In the genomic region with DNA sequence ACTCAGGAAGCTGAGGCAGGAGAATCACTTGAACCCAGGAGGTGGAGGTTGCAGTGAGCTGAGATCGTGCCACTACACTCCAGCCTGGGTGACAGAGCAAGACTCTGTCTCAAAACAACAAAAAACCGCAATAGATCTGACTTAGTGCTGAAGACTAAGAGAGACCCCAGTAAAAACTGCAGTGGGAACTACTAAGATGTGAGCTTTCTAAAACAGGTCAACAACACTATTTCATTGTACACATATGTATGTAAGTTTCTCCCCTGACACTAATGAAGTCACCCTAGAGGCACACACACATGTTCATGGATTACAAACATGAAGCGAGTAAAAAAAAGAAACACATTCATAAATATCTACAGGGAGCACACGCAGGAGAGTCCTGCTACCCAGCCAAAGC, we compare ENCODE assay signal across 28 cellular contexts.
"Had no signal": no experiment of that assay in that cellular context is flagged by ENCODE, and none has a peak within 500 bp of the region (broad histone marks: within the 10 kb centered on the region; RNA-seq: fewer than 3 reads in every experiment).

No MANE protein-coding gene starts in this region.

- H3K79me2 ChIP-seq: hepatocyte had no signal

- H2AFZ ChIP-seq: hepatocyte had no signal

- H3K4me1 ChIP-seq: colonic mucosa, esophagus muscularis mucosa, esophagus squamous epithelium, foreskin keratinocyte, gastrocnemius medialis, gastroesophageal sphincter had no signal

- H3K4me2 ChIP-seq: hepatocyte had no signal

- H3K27ac ChIP-seq: colonic mucosa, coronary artery, dorsolateral prefrontal cortex, epithelial cell of prostate, esophagus muscularis mucosa, esophagus squamous epithelium, foreskin keratinocyte, gastrocnemius medialis, gastroesophageal sphincter, heart left ventricle, heart right ventricle, hepatocyte had no signal

- H3K9me3 ChIP-seq: colonic mucosa, gastrocnemius medialis had no signal

- FAIRE-seq: endometrium, endothelial cell of umbilical vein, frontal cortex had no signal

- H3K36me3 ChIP-seq: colonic mucosa, esophagus muscularis mucosa, esophagus squamous epithelium, gastrocnemius medialis had no signal

- ATAC-seq: effector memory CD8-positive, alpha-beta T cell; esophagus mucosa; foreskin keratinocyte; gastrocnemius medialis; gastroesophageal sphincter; heart left ventricle; heart right ventricle had no signal

- DNase-seq: colonic mucosa; cortex of kidney; dermis blood vessel endothelial cell; dorsolateral prefrontal cortex; effector CD4-positive, alpha-beta T cell; effector CD8-positive, alpha-beta T cell; effector memory CD4-positive, alpha-beta T cell; effector memory CD8-positive, alpha-beta T cell; endodermal cell; erythroblast; esophagus squamous epithelium; foreskin fibroblast; foreskin keratinocyte; foreskin melanocyte; gastrocnemius medialis; glutamatergic neuron; head of caudate nucleus; heart left ventricle; heart right ventricle had no signal

- H3K4me3 ChIP-seq: colonic mucosa, coronary artery, dorsolateral prefrontal cortex, esophagus muscularis mucosa, esophagus squamous epithelium, gastrocnemius medialis, gastroesophageal sphincter, heart left ventricle, heart right ventricle, hepatocyte had no signal

- H3K27me3 ChIP-seq: colonic mucosa, dorsolateral prefrontal cortex, esophagus muscularis mucosa, esophagus squamous epithelium, foreskin keratinocyte, gastrocnemius medialis, gastroesophageal sphincter, heart left ventricle, heart right ventricle, hepatocyte had no signal
